In the genomic region with DNA sequence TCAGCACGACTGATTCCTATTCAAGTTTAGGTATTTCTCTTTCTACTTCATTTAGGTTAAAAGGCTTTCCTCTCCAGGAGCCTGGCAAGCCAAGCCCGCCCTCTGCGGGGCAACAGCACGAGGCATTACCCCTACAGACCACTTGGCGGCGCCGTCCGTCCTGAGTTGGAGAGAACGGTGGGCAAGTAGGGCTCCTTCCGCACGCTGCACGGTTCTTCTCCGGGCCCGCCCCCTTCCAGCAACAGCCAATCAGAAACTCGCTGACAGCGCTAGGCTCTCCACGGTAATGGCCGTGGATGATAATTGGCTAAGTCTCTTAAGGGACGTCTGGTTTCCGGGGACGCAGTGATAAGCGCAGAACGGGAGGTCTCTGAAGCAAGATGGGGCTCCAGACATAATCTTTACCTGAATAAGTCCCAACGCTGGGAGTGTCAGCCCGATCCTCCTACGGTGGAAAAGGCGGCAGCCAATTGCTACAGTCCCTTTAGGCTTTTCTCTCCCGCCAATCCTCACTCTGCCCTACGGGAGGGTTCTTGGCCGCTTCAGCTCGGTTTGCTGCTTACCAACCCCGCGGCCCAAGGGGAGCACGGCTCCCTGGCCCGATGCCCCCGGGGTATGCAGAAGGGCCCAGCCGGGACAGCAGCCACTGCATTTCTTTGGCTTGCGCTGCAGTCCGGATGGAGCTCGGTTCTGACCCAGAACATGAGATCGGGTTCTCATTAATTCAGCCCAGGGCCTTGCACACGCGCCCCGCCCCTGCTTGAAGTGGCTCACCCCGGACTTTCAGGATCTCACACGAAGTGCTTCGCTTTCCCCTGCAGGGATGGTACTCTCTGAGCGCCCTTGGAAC, we compare ENCODE assay signal across 1 cellular context.
TF ChIP-seq lines count a peak whose summit lies in the region.

No MANE protein-coding gene starts in this region.

TF ChIP-seq in HepG2, 621 proteins besides CTCF, POLR2A, EP300 and RAD21 (continued from another document and continues in another):
- no peak; the same call in 1 of the 2 replicates for TF ChIP-seq HHEX (CRISPR knock-in tag; IDR thresholded peaks at IDR 0.05)
- no peak for TF ChIP-seq ZNF549 (CRISPR knock-in tag; IDR thresholded peaks at IDR 0.05)
- TF ChIP-seq MED1 (CRISPR knock-in tag; IDR thresholded peaks at IDR 0.05): peak; percentile 77
- TF ChIP-seq MTA1 (CRISPR knock-in tag; IDR thresholded peaks at IDR 0.05; ENCODE audit: borderline replicate concordance): peak; percentile 69; the same call in 1 of the 2 replicates
- TF ChIP-seq PRDM15 (CRISPR knock-in tag; IDR thresholded peaks at IDR 0.05): no peak
- peak; percentile 22; the same call in 1 of the 2 replicates for TF ChIP-seq ARHGAP35 (CRISPR knock-in tag; IDR thresholded peaks at IDR 0.05; ENCODE audit: borderline replicate concordance)
- TF ChIP-seq ESRRA (CRISPR knock-in tag; IDR thresholded peaks at IDR 0.05; ENCODE audit: low read depth): peak; percentile 64
- no peak for TF ChIP-seq TCF7L2 (IDR thresholded peaks at IDR 0.05; ENCODE audit: low read depth, low read length)
- TF ChIP-seq KLF6 (CRISPR knock-in tag; IDR thresholded peaks at IDR 0.05): peak; percentile 85
- 0 out of 2 replicates have a peak, but pooled peaks have one; percentile 85 for TF ChIP-seq ZNF891 (CRISPR knock-in tag; IDR thresholded peaks at IDR 0.05)
- TF ChIP-seq ZBTB42 (CRISPR knock-in tag; IDR thresholded peaks at IDR 0.05): no peak
- no peak for TF ChIP-seq ZNF672 (CRISPR knock-in tag; IDR thresholded peaks at IDR 0.05)
- TF ChIP-seq ZNF841 (CRISPR knock-in tag; IDR thresholded peaks at IDR 0.05; ENCODE audit: borderline replicate concordance): no peak
- TF ChIP-seq, protein P1, sequence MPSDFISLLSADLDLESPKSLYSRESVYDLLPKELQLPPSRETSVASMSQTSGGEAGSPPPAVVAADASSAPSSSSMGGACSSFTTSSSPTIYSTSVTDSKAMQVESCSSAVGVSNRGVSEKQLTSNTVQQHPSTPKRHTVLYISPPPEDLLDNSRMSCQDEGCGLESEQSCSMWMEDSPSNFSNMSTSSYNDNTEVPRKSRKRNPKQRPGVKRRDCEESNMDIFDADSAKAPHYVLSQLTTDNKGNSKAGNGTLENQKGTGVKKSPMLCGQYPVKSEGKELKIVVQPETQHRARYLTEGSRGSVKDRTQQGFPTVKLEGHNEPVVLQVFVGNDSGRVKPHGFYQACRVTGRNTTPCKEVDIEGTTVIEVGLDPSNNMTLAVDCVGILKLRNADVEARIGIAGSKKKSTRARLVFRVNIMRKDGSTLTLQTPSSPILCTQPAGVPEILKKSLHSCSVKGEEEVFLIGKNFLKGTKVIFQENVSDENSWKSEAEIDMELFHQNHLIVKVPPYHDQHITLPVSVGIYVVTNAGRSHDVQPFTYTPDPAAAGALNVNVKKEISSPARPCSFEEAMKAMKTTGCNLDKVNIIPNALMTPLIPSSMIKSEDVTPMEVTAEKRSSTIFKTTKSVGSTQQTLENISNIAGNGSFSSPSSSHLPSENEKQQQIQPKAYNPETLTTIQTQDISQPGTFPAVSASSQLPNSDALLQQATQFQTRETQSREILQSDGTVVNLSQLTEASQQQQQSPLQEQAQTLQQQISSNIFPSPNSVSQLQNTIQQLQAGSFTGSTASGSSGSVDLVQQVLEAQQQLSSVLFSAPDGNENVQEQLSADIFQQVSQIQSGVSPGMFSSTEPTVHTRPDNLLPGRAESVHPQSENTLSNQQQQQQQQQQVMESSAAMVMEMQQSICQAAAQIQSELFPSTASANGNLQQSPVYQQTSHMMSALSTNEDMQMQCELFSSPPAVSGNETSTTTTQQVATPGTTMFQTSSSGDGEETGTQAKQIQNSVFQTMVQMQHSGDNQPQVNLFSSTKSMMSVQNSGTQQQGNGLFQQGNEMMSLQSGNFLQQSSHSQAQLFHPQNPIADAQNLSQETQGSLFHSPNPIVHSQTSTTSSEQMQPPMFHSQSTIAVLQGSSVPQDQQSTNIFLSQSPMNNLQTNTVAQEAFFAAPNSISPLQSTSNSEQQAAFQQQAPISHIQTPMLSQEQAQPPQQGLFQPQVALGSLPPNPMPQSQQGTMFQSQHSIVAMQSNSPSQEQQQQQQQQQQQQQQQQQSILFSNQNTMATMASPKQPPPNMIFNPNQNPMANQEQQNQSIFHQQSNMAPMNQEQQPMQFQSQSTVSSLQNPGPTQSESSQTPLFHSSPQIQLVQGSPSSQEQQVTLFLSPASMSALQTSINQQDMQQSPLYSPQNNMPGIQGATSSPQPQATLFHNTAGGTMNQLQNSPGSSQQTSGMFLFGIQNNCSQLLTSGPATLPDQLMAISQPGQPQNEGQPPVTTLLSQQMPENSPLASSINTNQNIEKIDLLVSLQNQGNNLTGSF (CRISPR knock-in tag; IDR thresholded peaks at IDR 0.05): 0 out of 2 replicates have a peak, but pooled peaks have one; percentile 84
- peak; percentile 99 for TF ChIP-seq NFYB (CRISPR knock-in tag; IDR thresholded peaks at IDR 0.05)
- TF ChIP-seq NKX3-1 (CRISPR knock-in tag; IDR thresholded peaks at IDR 0.05): no peak; the same call in 1 of the 2 replicates
- peak; percentile 81 for TF ChIP-seq ZNF205 (CRISPR knock-in tag; IDR thresholded peaks at IDR 0.05)
- TF ChIP-seq ZNF432 (CRISPR knock-in tag; IDR thresholded peaks at IDR 0.05; ENCODE audit: borderline replicate concordance): no peak
- TF ChIP-seq ATF2 (CRISPR knock-in tag; IDR thresholded peaks at IDR 0.05): peak; percentile 58; the same call in 1 of the 2 replicates
- TF ChIP-seq RERE (CRISPR knock-in tag; IDR thresholded peaks at IDR 0.05; ENCODE audit: low read depth): 0 out of 2 replicates have a peak, but pooled peaks have one; percentile 19
- no peak; the same call in 1 of the 2 replicates for TF ChIP-seq ZMYM2 (CRISPR knock-in tag; IDR thresholded peaks at IDR 0.05)
- TF ChIP-seq, protein P2, sequence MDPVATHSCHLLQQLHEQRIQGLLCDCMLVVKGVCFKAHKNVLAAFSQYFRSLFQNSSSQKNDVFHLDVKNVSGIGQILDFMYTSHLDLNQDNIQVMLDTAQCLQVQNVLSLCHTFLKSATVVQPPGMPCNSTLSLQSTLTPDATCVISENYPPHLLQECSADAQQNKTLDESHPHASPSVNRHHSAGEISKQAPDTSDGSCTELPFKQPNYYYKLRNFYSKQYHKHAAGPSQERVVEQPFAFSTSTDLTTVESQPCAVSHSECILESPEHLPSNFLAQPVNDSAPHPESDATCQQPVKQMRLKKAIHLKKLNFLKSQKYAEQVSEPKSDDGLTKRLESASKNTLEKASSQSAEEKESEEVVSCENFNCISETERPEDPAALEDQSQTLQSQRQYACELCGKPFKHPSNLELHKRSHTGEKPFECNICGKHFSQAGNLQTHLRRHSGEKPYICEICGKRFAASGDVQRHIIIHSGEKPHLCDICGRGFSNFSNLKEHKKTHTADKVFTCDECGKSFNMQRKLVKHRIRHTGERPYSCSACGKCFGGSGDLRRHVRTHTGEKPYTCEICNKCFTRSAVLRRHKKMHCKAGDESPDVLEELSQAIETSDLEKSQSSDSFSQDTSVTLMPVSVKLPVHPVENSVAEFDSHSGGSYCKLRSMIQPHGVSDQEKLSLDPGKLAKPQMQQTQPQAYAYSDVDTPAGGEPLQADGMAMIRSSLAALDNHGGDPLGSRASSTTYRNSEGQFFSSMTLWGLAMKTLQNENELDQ (CRISPR knock-in tag; IDR thresholded peaks at IDR 0.05; ENCODE audit: borderline replicate concordance): no peak
- TF ChIP-seq RORA (CRISPR knock-in tag; IDR thresholded peaks at IDR 0.05): no peak
- TF ChIP-seq ZNF224 (CRISPR knock-in tag; IDR thresholded peaks at IDR 0.05): peak; percentile 34; the same call in 1 of the 2 replicates
- peak; percentile 72 for TF ChIP-seq ATF1 (CRISPR knock-in tag; IDR thresholded peaks at IDR 0.05)
- TF ChIP-seq GATAD1 (CRISPR knock-in tag; IDR thresholded peaks at IDR 0.05): peak; percentile 89
- 0 out of 2 replicates have a peak, but pooled peaks have one; percentile 8 for TF ChIP-seq ZNF746 (CRISPR knock-in tag; IDR thresholded peaks at IDR 0.05)
- TF ChIP-seq, protein P3, sequence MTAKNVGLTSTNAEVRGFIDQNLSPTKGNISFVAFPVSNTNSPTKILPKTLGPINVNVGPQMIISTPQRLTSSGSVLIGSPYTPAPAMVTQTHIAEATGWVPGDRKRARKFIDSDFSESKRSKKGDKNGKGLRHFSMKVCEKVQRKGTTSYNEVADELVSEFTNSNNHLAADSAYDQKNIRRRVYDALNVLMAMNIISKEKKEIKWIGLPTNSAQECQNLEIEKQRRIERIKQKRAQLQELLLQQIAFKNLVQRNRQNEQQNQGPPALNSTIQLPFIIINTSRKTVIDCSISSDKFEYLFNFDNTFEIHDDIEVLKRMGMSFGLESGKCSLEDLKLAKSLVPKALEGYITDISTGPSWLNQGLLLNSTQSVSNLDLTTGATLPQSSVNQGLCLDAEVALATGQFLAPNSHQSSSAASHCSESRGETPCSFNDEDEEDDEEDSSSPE (CRISPR knock-in tag; IDR thresholded peaks at IDR 0.05): peak; percentile 49
- TF ChIP-seq STAT6 (CRISPR knock-in tag; IDR thresholded peaks at IDR 0.05; ENCODE audit: borderline replicate concordance): no peak
